Comparison of ENCODE assay signal across 9 cellular contexts in genomic region chr1:19954059-19954458, GRCh38. TPM values are rescaled to one million over a fixed set of nuclear protein-coding genes. Genes with fewer than 3 reads are reported as not detected.
"Had no signal": no experiment of that assay in that cellular context is flagged by ENCODE, and none has a peak within 500 bp of the region (broad histone marks: within the 10 kb centered on the region; RNA-seq: fewer than 3 reads in every experiment).

No MANE protein-coding gene starts in this region.

- H3K9ac ChIP-seq: KMS-11 had no signal

- FAIRE-seq: HTR-8/SVneo, K562 had no signal

- ATAC-seq: K562 had no signal

- H3K27ac ChIP-seq: HL-60, KMS-11 had no signal

- H3K4me2 ChIP-seq: KMS-11 had no signal

- H3K4me3 ChIP-seq: K562 had no signal

- DNase-seq: IMR-90, KBM-7, KG1 had no signal

- H3K4me1 Mint-ChIP-seq: IgD-negative memory B cell had no signal

- H3K4me3 Mint-ChIP-seq: IgD-negative memory B cell had no signal

RNA-seq across cellular contexts. Expression of gene PLA2G2A, which starts 25.4 kb away (rescaled TPM):
- total RNA-seq: HT1080, IMR-90, K562 had no signal
- polyA plus RNA-seq: IgD-negative memory B cell, IMR-90, K562 had no signal

RNA-seq across cellular contexts. Expression of gene PLA2G2E, which starts 30.6 kb away (rescaled TPM):
- total RNA-seq: HT1080, IMR-90, K562 had no signal
- polyA plus RNA-seq: IgD-negative memory B cell, IMR-90, K562 had no signal
